In genomic region chr12:132446535-132447326, GRCh38 we compare ENCODE assay signal across 10 cellular contexts. TPM values are rescaled to one million over a fixed set of nuclear protein-coding genes. Genes with fewer than 3 reads are reported as not detected.
DNase-seq lines count a peak whose midpoint lies in the region; ATAC-seq and TF ChIP-seq lines count a peak whose summit lies in the region.
"Had no signal": no experiment of that assay in that cellular context is flagged by ENCODE, and none has a peak within 500 bp of the region (broad histone marks: within the 10 kb centered on the region; RNA-seq: fewer than 3 reads in every experiment).

No MANE protein-coding gene starts in this region.

- H3K4me1 ChIP-seq in heart right ventricle (peaks cover 0 to 16% (median 0%) of the 10 kb centered on the region in 9 donors), transverse colon (peaks cover 0 to 6% (median 2%) of the 10 kb centered on the region in 4 donors), MM.1S (ENCODE audit: low read length) (0 out of 2 replicates have a peak, but pooled peaks cover 6% of the 10 kb centered on the region)
- H3K4me1 ChIP-seq: SJSA1 had no signal

- no peak overlapping the region for H3K4me2 ChIP-seq in MM.1S (ENCODE audit: low read depth, low read length)

- no peak overlapping the region for H3K9ac ChIP-seq in MM.1S (ENCODE audit: low read length)

- H2AFZ ChIP-seq in MM.1S (ENCODE audit: low read length), result no peak overlapping the region

- peak overlapping the region; percentile 93 for H3K4me3 Mint-ChIP-seq in activated T-helper 1 cell treated with anti-CD3 and anti-CD28 coated beads, Interleukin-12 subunit alpha, Interleukin-12 subunit beta, Interleukin-2, Interleukin-4 antibody, amounts not matched to agents 30 ng/mL and 10 ng/mL and 1 ng/mL, durations not matched to agents 14 hours and 24 hours and 36 hours

- H3K4me3 ChIP-seq in heart right ventricle (peak overlapping the region in 4 of 10 donors; percentile 26 to 46 (median 40)), kidney epithelial cell (ENCODE audit: low read depth, low read length) (peak overlapping the region; percentile 26), transverse colon (peak overlapping the region in 2 of 4 donors; percentile 1 to 28), MM.1S (ENCODE audit: low read length) (no peak overlapping the region)

- no peak for ATAC-seq in Right ventricle myocardium inferior
- no peak for ATAC-seq in heart right ventricle

- TF ChIP-seq POLR2A in transverse colon (IDR thresholded peaks at IDR 0.05), result no peak

- TF ChIP-seq CTCF in heart right ventricle (IDR thresholded peaks at IDR 0.05) (no peak), kidney epithelial cell (IDR thresholded peaks at IDR 0.05; ENCODE audit: insufficient read depth, low read length, poor library complexity, severe bottlenecking) (no peak), transverse colon (IDR thresholded peaks at IDR 0.05) (no peak), MM.1S (IDR thresholded peaks at IDR 0.05; ENCODE audit: low read length) (no peak)

- no peaks in the 10 kb centered on the region for H3K9me2 ChIP-seq in MM.1S (replicated peaks; ENCODE audit: insufficient read depth, low read length)

- H3K79me2 ChIP-seq in MM.1S (ENCODE audit: low read length), result no peaks in the 10 kb centered on the region

- H3K4me1 Mint-ChIP-seq in activated T-helper 1 cell treated with anti-CD3 and anti-CD28 coated beads, Interleukin-12 subunit alpha, Interleukin-12 subunit beta, Interleukin-2, Interleukin-4 antibody, amounts not matched to agents 30 ng/mL and 10 ng/mL and 1 ng/mL, durations not matched to agents 14 hours and 24 hours and 36 hours (ENCODE audit: low read depth), result peaks cover 37% of the 10 kb centered on the region

- H4K20me1 ChIP-seq in MM.1S (ENCODE audit: insufficient read depth, low read length), result no peaks in the 10 kb centered on the region

- DNase-seq in Right ventricle myocardium inferior (ENCODE audit: missing footprints), result peak; percentile 25
- DNase-seq in heart right ventricle, result no peak
- DNase-seq in activated T-helper 1 cell treated with anti-CD3 and anti-CD28 coated beads, Interleukin-12 subunit alpha, Interleukin-12 subunit beta, Interleukin-2, Interleukin-4 antibody, amounts not matched to agents 30 ng/mL and 10 ng/mL and 1 ng/mL, durations not matched to agents 14 hours and 24 hours and 36 hours (ENCODE audit: low spot score), result no peak
- no peak for DNase-seq in kidney epithelial cell (ENCODE audit: low read depth)
- no peak for DNase-seq in transverse colon
- DNase-seq in NCI-H748 treated with DMSO at 0.1 percent for 48 hours (lab: John Stamatoyannopoulos, UW), result no peak
- DNase-seq in MM.1S, result no peak
- DNase-seq in GOT3 (lab: John Stamatoyannopoulos, UW), result no peak
- DNase-seq: substantia nigra had no signal

- peak overlapping the region; percentile 97 for H3K27ac Mint-ChIP-seq in activated T-helper 1 cell treated with anti-CD3 and anti-CD28 coated beads, Interleukin-12 subunit alpha, Interleukin-12 subunit beta, Interleukin-2, Interleukin-4 antibody, amounts not matched to agents 30 ng/mL and 10 ng/mL and 1 ng/mL, durations not matched to agents 14 hours and 24 hours and 36 hours

- peaks cover 3% of the 10 kb centered on the region for H3K27me3 Mint-ChIP-seq in activated T-helper 1 cell treated with anti-CD3 and anti-CD28 coated beads, Interleukin-12 subunit alpha, Interleukin-12 subunit beta, Interleukin-2, Interleukin-4 antibody, amounts not matched to agents 30 ng/mL and 10 ng/mL and 1 ng/mL, durations not matched to agents 14 hours and 24 hours and 36 hours (ENCODE audit: insufficient read depth)

- H3K36me3 Mint-ChIP-seq in activated T-helper 1 cell treated with anti-CD3 and anti-CD28 coated beads, Interleukin-12 subunit alpha, Interleukin-12 subunit beta, Interleukin-2, Interleukin-4 antibody, amounts not matched to agents 30 ng/mL and 10 ng/mL and 1 ng/mL, durations not matched to agents 14 hours and 24 hours and 36 hours (ENCODE audit: low read depth), result peaks cover 6% of the 10 kb centered on the region

- in situ Hi-C loops in transverse colon (cut with MboI; ENCODE audit: low pct_ligation_motif_present in 1 of 4, low pct_unique_long_range_greater_than_20kb in 1 of 4, low sequenced_read_pairs in 3 of 4), result no loop called here

- H3F3A ChIP-seq in MM.1S (ENCODE audit: insufficient read depth, low read length), result 0 out of 2 replicates have a peak, but pooled peaks cover 6% of the 10 kb centered on the region

- no peaks in the 10 kb centered on the region for H3K36me3 ChIP-seq in heart right ventricle
- H3K36me3 ChIP-seq in kidney epithelial cell (ENCODE audit: control insufficient read depth, insufficient read depth, low read length), result no peaks in the 10 kb centered on the region
- no peaks in the 10 kb centered on the region for H3K36me3 ChIP-seq in transverse colon
- H3K36me3 ChIP-seq in MM.1S (replicated peaks; ENCODE audit: insufficient read depth, low read length), result no peaks in the 10 kb centered on the region
- H3K36me3 ChIP-seq: SJSA1 had no signal

- H3K27me3 ChIP-seq in heart right ventricle (peaks cover 3 to 67% (median 49%) of the 10 kb centered on the region in 7 donors), kidney epithelial cell (ENCODE audit: control insufficient read depth, insufficient read depth, low read length) (peaks cover 15% of the 10 kb centered on the region), transverse colon (peaks cover 16% of the 10 kb centered on the region), MM.1S (replicated peaks; ENCODE audit: insufficient read depth, low read length) (peaks cover 17% of the 10 kb centered on the region)
- H3K27me3 ChIP-seq: SJSA1 had no signal

- H3K27ac ChIP-seq in heart right ventricle, result peak overlapping the region in 1 of 10 donors; percentile 84
- peak overlapping the region; percentile 35 to 68 (median 54) for H3K27ac ChIP-seq in transverse colon
- no peak overlapping the region for H3K27ac ChIP-seq in MM.1S (ENCODE audit: low read length)
- H3K27ac ChIP-seq: SJSA1 had no signal

- no peak for TF ChIP-seq EP300 in transverse colon (IDR thresholded peaks at IDR 0.05; ENCODE audit: low read depth)

- 87 to 89% methylated on average over 13 of the region's 13 CpGs for WGBS in heart right ventricle, 2 donors
- WGBS in transverse colon (ENCODE audit: low coverage in 1 of 2), 2 donors, result 53 to 66% methylated on average over 6 to 13 of the region's 13 CpGs

- no peaks in the 10 kb centered on the region for H3K9me3 ChIP-seq in heart right ventricle
- no peaks in the 10 kb centered on the region for H3K9me3 ChIP-seq in transverse colon
- no peaks in the 10 kb centered on the region for H3K9me3 ChIP-seq in MM.1S (replicated peaks; ENCODE audit: insufficient read depth, low read length)
- H3K9me3 ChIP-seq: SJSA1 had no signal

- no peaks in the 10 kb centered on the region for H3K9me3 Mint-ChIP-seq in activated T-helper 1 cell treated with anti-CD3 and anti-CD28 coated beads, Interleukin-12 subunit alpha, Interleukin-12 subunit beta, Interleukin-2, Interleukin-4 antibody, amounts not matched to agents 30 ng/mL and 10 ng/mL and 1 ng/mL, durations not matched to agents 14 hours and 24 hours and 36 hours

- intact Hi-C loops in Right ventricle myocardium inferior (cut with DNase I), result no loop called here
- intact Hi-C loops in heart right ventricle (cut with DNase I), result no loop called here
- intact Hi-C loops in activated T-helper 1 cell treated with anti-CD3 and anti-CD28 coated beads, Interleukin-12 subunit alpha, Interleukin-12 subunit beta, Interleukin-2, Interleukin-4 antibody, amounts not matched to agents 30 ng/mL and 10 ng/mL and 1 ng/mL, durations not matched to agents 14 hours and 24 hours and 36 hours (cut with micrococcal nuclease), result no loop called here
- intact Hi-C loops in transverse colon (cut with DNase I; ENCODE audit: low total_unique reads), result no loop called here

RNA-seq across cellular contexts. Expression of gene FBRSL1, which starts 43.2 kb away (rescaled TPM):
- total RNA-seq in Right ventricle myocardium inferior (51.9 TPM), heart right ventricle (10 to 100 TPM; 42.3 to 90.6 (median 48.0) TPM), kidney epithelial cell (22.9 and 40.0 TPM in 2 replicates), transverse colon (100 to 1,000 TPM in 1 of 4 donors, 10 to 100 TPM in 3; 23.3 to 306 (median 49.7) TPM)
- 10 to 100 TPM; 28.1 to 39.9 TPM for polyA plus RNA-seq in heart right ventricle
- 75.8 and 80.2 TPM in 2 replicates for total RNA-seq in activated T-helper 1 cell treated with anti-CD3 and anti-CD28 coated beads, Interleukin-12 subunit alpha, Interleukin-12 subunit beta, Interleukin-2, Interleukin-4 antibody, amounts not matched to agents 30 ng/mL and 10 ng/mL and 1 ng/mL, durations not matched to agents 14 hours and 24 hours and 36 hours
